Comparison of ENCODE assay signal across 9 cellular contexts in the genomic region with DNA sequence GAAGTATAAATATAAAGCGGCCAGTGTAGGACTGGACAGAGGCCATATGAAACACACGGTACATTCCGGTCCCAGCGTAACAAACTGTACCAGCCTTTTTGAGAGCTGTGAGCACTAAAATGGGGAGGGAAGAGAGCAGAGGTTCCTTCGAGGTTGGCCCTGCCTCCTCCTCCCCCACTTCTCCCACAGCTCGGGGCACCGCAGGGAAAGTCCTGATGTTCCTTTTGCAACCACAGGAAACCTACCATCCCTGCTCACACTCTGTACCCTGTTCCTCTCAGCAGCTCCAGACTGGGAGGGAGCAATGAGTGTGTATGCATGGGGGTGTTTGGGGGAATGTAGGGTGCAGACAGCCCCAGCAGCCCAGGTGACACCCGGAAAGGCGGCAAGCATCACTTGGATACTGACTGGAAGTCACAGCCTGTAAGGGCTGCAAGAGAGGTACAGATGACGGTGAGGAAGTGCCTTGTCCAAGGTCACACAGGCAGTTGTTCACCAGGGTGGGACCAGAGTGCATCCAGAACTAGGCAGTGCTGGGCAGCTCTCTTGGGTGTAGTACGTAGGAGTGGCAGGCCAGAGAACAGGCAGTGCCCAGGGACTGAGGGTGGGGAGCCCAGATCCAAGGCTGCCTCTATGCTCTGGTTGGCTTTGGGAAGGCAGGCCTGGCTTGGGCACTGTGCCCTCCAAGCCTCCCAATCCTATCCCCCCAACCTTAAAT. TPM values are rescaled to one million over a fixed set of nuclear protein-coding genes. Genes with fewer than 3 reads are reported as not detected.
A peak's percentile ranks its signal among the peaks of the same experiment; 100 is the strongest.
DNase-seq lines count a peak whose midpoint lies in the region; ATAC-seq, FAIRE-seq and TF ChIP-seq lines count a peak whose summit lies in the region.
"Had no signal": no experiment of that assay in that cellular context is flagged by ENCODE, and none has a peak within 500 bp of the region (broad histone marks: within the 10 kb centered on the region; RNA-seq: fewer than 3 reads in every experiment).

No MANE protein-coding gene starts in this region.

- TF ChIP-seq CTCF in mammary epithelial cell (conservative IDR thresholded peaks at IDR 0.05 in 1 of 2, IDR thresholded peaks at IDR 0.05 in 1 of 2; ENCODE audit: extremely low read depth in 1 of 2, insufficient read depth in 1 of 2, low read depth in 1 of 2, low read length in 2 of 2) (no peak), upper lobe of left lung (IDR thresholded peaks at IDR 0.05) (peak in 4 of 6 experiments; percentile 17 to 35 (median 26))

- no peak for ATAC-seq in activated CD8-positive, alpha-beta memory T cell treated with anti-CD3 and anti-CD28 coated beads, Interleukin-2, amount 10 ng/mL, durations not matched to agents 7 days and 5 days
- peak; percentile 44 to 79 for ATAC-seq in upper lobe of left lung (ENCODE audit: low FRiP score in 2 of 2)

- BruUV-seq in mammary epithelial cell (replicated peaks; lab: Mats Ljungman, UMichigan), result no TSS peak

- H3K27me3 Mint-ChIP-seq in activated CD8-positive, alpha-beta memory T cell treated with anti-CD3 and anti-CD28 coated beads, Interleukin-2, amount 10 ng/mL, durations not matched to agents 7 days and 5 days, result no peaks in the 10 kb centered on the region

- H3K9me3 ChIP-seq in mammary epithelial cell (replicated peaks; ENCODE audit: insufficient read depth, low read length) (no peaks in the 10 kb centered on the region), upper lobe of left lung (no peaks in the 10 kb centered on the region)

- H3K4ac ChIP-seq in mesendoderm (ENCODE audit: low read depth, low read length), result no peak overlapping the region

- peak in 2 of 4 donors; percentile 38 to 72 for TF ChIP-seq POLR2A in upper lobe of left lung (IDR thresholded peaks at IDR 0.05)

- CTCF ChIA-PET in activated CD8-positive, alpha-beta memory T cell treated with anti-CD3 and anti-CD28 coated beads, Interleukin-2, amount 10 ng/mL, durations not matched to agents 7 days and 5 days (lab: Charles Lee), result interaction anchor here (1.6 to 15.3 kb wide), 5 partner anchors 10 to 157 kb away, joined by 3 to 195 read pairs (median 9); partner anchors contain the start of genes ARMC12 and FKBP5
- CTCF ChIA-PET in mammary epithelial cell (lab: Charles Lee; ENCODE audit: low non-redundant PET), result interaction anchor here (0.8 kb wide), 1 partner anchor 123 kb away, joined by 4 read pairs; no protein-coding TSS in a partner anchor

- no peak overlapping the region for H4K8ac ChIP-seq in mesendoderm (ENCODE audit: low read depth, low read length)

- H3K4me1 Mint-ChIP-seq in activated CD8-positive, alpha-beta memory T cell treated with anti-CD3 and anti-CD28 coated beads, Interleukin-2, amount 10 ng/mL, durations not matched to agents 7 days and 5 days, result peaks cover 54% of the 10 kb centered on the region

- no peaks in the 10 kb centered on the region for H3K9me3 Mint-ChIP-seq in activated CD8-positive, alpha-beta memory T cell treated with anti-CD3 and anti-CD28 coated beads, Interleukin-2, amount 10 ng/mL, durations not matched to agents 7 days and 5 days (ENCODE audit: low read depth)

- no peak overlapping the region for H3K23ac ChIP-seq in mesendoderm (ENCODE audit: low read length)

- DNase-seq in activated CD8-positive, alpha-beta memory T cell treated with anti-CD3 and anti-CD28 coated beads, Interleukin-2, amount 10 ng/mL, durations not matched to agents 7 days and 5 days, result no peak
- no peak for DNase-seq in activated CD8-positive, alpha-beta memory T cell treated with anti-CD3 and anti-CD28 coated beads, Interleukin-2, amount 50 U/mL, for 48 hours
- DNase-seq in mammary epithelial cell (peak; percentile 75), mesendoderm (no peak), upper lobe of left lung (peak in 1 of 2 donors; percentile 93), pons (ENCODE audit: low spot score) (no peak), HTR-8/SVneo (ENCODE audit: insufficient read length, low spot score) (no peak), AG20443 (ENCODE audit: low spot score) (no peak)
- DNase-seq: NK-92 treated with Interleukin-12 subunit alpha and Interleukin-12 subunit beta, amount 100 ng/mL, for 24 hours had no signal

- no peak for FAIRE-seq in HTR-8/SVneo (lab: Jason Lieb, UNC)

- H3K4me3 Mint-ChIP-seq in activated CD8-positive, alpha-beta memory T cell treated with anti-CD3 and anti-CD28 coated beads, Interleukin-2, amount 10 ng/mL, durations not matched to agents 7 days and 5 days, result no peak overlapping the region

- no peak overlapping the region for H3K18ac ChIP-seq in mesendoderm (ENCODE audit: low read length)

- peak overlapping the region; percentile 46 for H2AK5ac ChIP-seq in mesendoderm (ENCODE audit: low read length)

- H3K79me2 ChIP-seq in mammary epithelial cell (ENCODE audit: insufficient read depth, low read length) (no peaks in the 10 kb centered on the region), mesendoderm (ENCODE audit: control insufficient read depth, insufficient read depth, low read length) (no peaks in the 10 kb centered on the region)

- H4K5ac ChIP-seq in mesendoderm (ENCODE audit: low read length), result no peak overlapping the region

- H3K27ac Mint-ChIP-seq in activated CD8-positive, alpha-beta memory T cell treated with anti-CD3 and anti-CD28 coated beads, Interleukin-2, amount 10 ng/mL, durations not matched to agents 7 days and 5 days, result peak overlapping the region; percentile 85

- no peaks in the 10 kb centered on the region for H3K27me3 ChIP-seq in mammary epithelial cell (ENCODE audit: insufficient read depth, low read length)
- no peaks in the 10 kb centered on the region for H3K27me3 ChIP-seq in mesendoderm (ENCODE audit: insufficient read depth, low read length, poor library complexity)
- no peaks in the 10 kb centered on the region for H3K27me3 ChIP-seq in upper lobe of left lung

- dilution Hi-C loops in mammary epithelial cell (cut with HindIII; ENCODE audit: low sequenced_read_pairs), result loop anchor here (5.0 kb wide), 2 partner anchors 34 to 69 kb away; no protein-coding TSS in a partner anchor

- H3K36me3 Mint-ChIP-seq in activated CD8-positive, alpha-beta memory T cell treated with anti-CD3 and anti-CD28 coated beads, Interleukin-2, amount 10 ng/mL, durations not matched to agents 7 days and 5 days, result no peaks in the 10 kb centered on the region

- no peak overlapping the region for H2BK120ac ChIP-seq in mesendoderm (ENCODE audit: low read depth, low read length)

- H3K4me2 ChIP-seq in mammary epithelial cell (ENCODE audit: insufficient read depth, low read depth, low read length) (peak overlapping the region; percentile 47), mesendoderm (ENCODE audit: low read length) (no peak overlapping the region)

- intact Hi-C loops in mammary epithelial cell (cut with micrococcal nuclease), result loop anchor here (2.0 kb wide), 1 partner anchor 15 kb away; no protein-coding TSS in a partner anchor

- in situ Hi-C loops in mammary epithelial cell (cut with MboI; ENCODE audit: low sequenced_read_pairs in 2 of 2), result loop anchor here (5.0 to 25.0 kb wide), 3 partner anchors 34 to 439 kb away; partner anchors contain the start of genes DEF6 (in 1 of the 2) and FKBP5 (in 1 of the 2)

- H3K4me1 ChIP-seq in mammary epithelial cell (ENCODE audit: insufficient read depth, low read length), result peaks cover 58% of the 10 kb centered on the region
- peaks cover 14% of the 10 kb centered on the region for H3K4me1 ChIP-seq in mesendoderm (ENCODE audit: control insufficient read depth, low read depth, low read length)
- peaks cover 94 to 96% (median 96%) of the 10 kb centered on the region in 4 donors for H3K4me1 ChIP-seq in upper lobe of left lung

- H3K79me1 ChIP-seq in mesendoderm (ENCODE audit: low read length), result no peaks in the 10 kb centered on the region

- H4K20me1 ChIP-seq in mammary epithelial cell (ENCODE audit: insufficient read depth, low read length), result no peaks in the 10 kb centered on the region

- H3K36me3 ChIP-seq in mammary epithelial cell (ENCODE audit: insufficient read depth, low read length), result no peaks in the 10 kb centered on the region
- H3K36me3 ChIP-seq in mesendoderm (ENCODE audit: control insufficient read depth, insufficient read depth, low read length), result no peaks in the 10 kb centered on the region
- no peaks in the 10 kb centered on the region for H3K36me3 ChIP-seq in upper lobe of left lung

- H3K9ac ChIP-seq in mammary epithelial cell (ENCODE audit: insufficient read depth, low read length) (peak overlapping the region; percentile 88), mesendoderm (ENCODE audit: low read length) (peak overlapping the region; percentile 6)

- peak overlapping the region; percentile 30 for H3K56ac ChIP-seq in mesendoderm (ENCODE audit: low read length)

- TF ChIP-seq EP300 in upper lobe of left lung (IDR thresholded peaks at IDR 0.05), result peak; percentile 62 to 98 (median 92)

- no peak overlapping the region for H3K4me3 ChIP-seq in mammary epithelial cell (replicated peaks in 1 of 3; ENCODE audit: insufficient read depth in 1 of 3, low read depth in 2 of 3, low read length in 3 of 3)
- no peak overlapping the region for H3K4me3 ChIP-seq in mesendoderm (ENCODE audit: low read length)
- no peak overlapping the region for H3K4me3 ChIP-seq in upper lobe of left lung

- H3K27ac ChIP-seq in mammary epithelial cell (ENCODE audit: insufficient read depth, low read depth, low read length) (peak overlapping the region; percentile 87), mesendoderm (ENCODE audit: low read depth, low read length) (no peak overlapping the region), upper lobe of left lung (peak overlapping the region; percentile 99 to 100 (median 100))

- H2BK15ac ChIP-seq in mesendoderm (replicated peaks; ENCODE audit: low read depth), result no peak overlapping the region

- 35% methylated on average over 10 of the region's 11 CpGs for WGBS in mammary epithelial cell (ENCODE audit: low coverage, missing lambda C conversion rate)
- WGBS in mesendoderm (ENCODE audit: extremely low coverage, insufficient coverage, low lambda C conversion rate), result no CpG with 5 or more reads among the region's 11 CpGs
- 27 to 39% methylated on average over 10 to 11 of the region's 11 CpGs for WGBS in upper lobe of left lung, 2 donors

- H2AFZ ChIP-seq in mammary epithelial cell (ENCODE audit: low read depth, low read length), result peak overlapping the region; percentile 43

- H2BK5ac ChIP-seq in mesendoderm (ENCODE audit: low read length), result no peak overlapping the region

RNA-seq across cellular contexts. Expression of gene ARMC12, which starts 11.0 kb away (rescaled TPM):
- under 1 TPM; 0.45 to 0.96 TPM for total RNA-seq in activated CD8-positive, alpha-beta memory T cell treated with anti-CD3 and anti-CD28 coated beads, Interleukin-2, amount 10 ng/mL, durations not matched to agents 7 days and 5 days
- under 1 TPM in 1 of 2 donors, not detected in 1; 0.73 TPM for total RNA-seq in mammary epithelial cell
- 0.32 TPM for polyA plus RNA-seq in mammary epithelial cell
- not detected for polyA minus RNA-seq in mammary epithelial cell
- polyA plus RNA-seq in mesendoderm (2013, experiment 1 of 2), result 0.31 TPM
- polyA plus RNA-seq in mesendoderm (2013, experiment 2 of 2), result 0.29 TPM
- total RNA-seq in upper lobe of left lung, result 1 to 10 TPM in 1 of 6 donors, under 1 TPM in 4, not detected in 1; 0.46 to 6.3 (median 0.74) TPM

RNA-seq across cellular contexts. Expression of gene FKBP5, which starts 37.2 kb away (rescaled TPM):
- 10 to 100 TPM; 53.8 to 70.6 TPM for total RNA-seq in activated CD8-positive, alpha-beta memory T cell treated with anti-CD3 and anti-CD28 coated beads, Interleukin-2, amount 10 ng/mL, durations not matched to agents 7 days and 5 days
- total RNA-seq in mammary epithelial cell (10 to 100 TPM; 60.7 to 97.9 TPM), upper lobe of left lung (100 to 1,000 TPM; 112 to 203 (median 143) TPM)
- 57.9 TPM for polyA plus RNA-seq in mammary epithelial cell
- polyA minus RNA-seq in mammary epithelial cell, result 96.0 TPM
- polyA plus RNA-seq in mesendoderm (2013, experiment 1 of 2), result 38.7 TPM
- polyA plus RNA-seq in mesendoderm (2013, experiment 2 of 2), result 38.4 TPM

RNA-seq across cellular contexts. Expression of gene CLPSL2, which starts 50.5 kb away (rescaled TPM):
- not detected for total RNA-seq in activated CD8-positive, alpha-beta memory T cell treated with anti-CD3 and anti-CD28 coated beads, Interleukin-2, amount 10 ng/mL, durations not matched to agents 7 days and 5 days
- not detected for total RNA-seq in mammary epithelial cell
- polyA plus RNA-seq in mammary epithelial cell, result not detected
- polyA minus RNA-seq in mammary epithelial cell, result not detected
- polyA plus RNA-seq in mesendoderm (2013, experiment 1 of 2), result 1.7 TPM
- 1.6 TPM for polyA plus RNA-seq in mesendoderm (2013, experiment 2 of 2)
- not detected for total RNA-seq in upper lobe of left lung

RNA-seq across cellular contexts. Expression of gene CLPSL1, which starts 54.9 kb away (rescaled TPM):
- total RNA-seq in activated CD8-positive, alpha-beta memory T cell treated with anti-CD3 and anti-CD28 coated beads, Interleukin-2, amount 10 ng/mL, durations not matched to agents 7 days and 5 days, result not detected
- total RNA-seq in mammary epithelial cell (not detected), upper lobe of left lung (not detected)
- polyA plus RNA-seq in mammary epithelial cell, result not detected
- polyA minus RNA-seq in mammary epithelial cell, result not detected
- polyA plus RNA-seq in mesendoderm (2013, experiment 1 of 2), result not detected
- not detected for polyA plus RNA-seq in mesendoderm (2013, experiment 2 of 2)

Comparison
In these comparisons a context has a peak if more than half of its experiments do, and no peak if none do; other contexts are left out.
1. CTCF ChIP-seq: peak in upper lobe of left lung (4 of 6); none in mammary epithelial cell (0 of 2).